Comparison of ENCODE assay signal across 17 cellular contexts in genomic region chr14:104742586-104743455, GRCh38.
"Had no signal": no experiment of that assay in that cellular context is flagged by ENCODE, and none has a peak within 500 bp of the region (broad histone marks: within the 10 kb centered on the region; RNA-seq: fewer than 3 reads in every experiment).

No MANE protein-coding gene starts in this region.

- H3K27ac ChIP-seq: cardiac muscle cell, lower lobe of right lung, neutrophil had no signal

- H3K9ac ChIP-seq: SK-N-SH had no signal

- FAIRE-seq: colon had no signal

- H3K4me1 ChIP-seq: lower lobe of right lung had no signal

- DNase-seq: activated CD4-positive, alpha-beta memory T cell treated with anti-CD3 and anti-CD28 coated beads for 36 hours; activated CD4-positive, alpha-beta T cell treated with anti-CD3 and anti-CD28 coated beads for 36 hours; activated naive CD4-positive, alpha-beta T cell treated with anti-CD3 and anti-CD28 coated beads, Interleukin-2, amount 10 ng/mL, durations not matched to agents 7 days and 5 days; activated T-cell treated with anti-CD3 and anti-CD28 coated beads, Interleukin-2, amount 50 U/mL, for 24 hours; kidney glomerular epithelial cell; lower lobe of right lung; midbrain; SK-N-SH; stimulated activated naive CD8-positive, alpha-beta T cell treated with anti-CD3 and anti-CD28 coated beads, Interleukin-15, amount 100 ng/mL, for 72 hours; T-helper 1 cell; T1000 had no signal

- H3K4me3 ChIP-seq: cardiac muscle cell, lower lobe of right lung, smooth muscle cell, thoracic aorta had no signal

- H3K9me3 ChIP-seq: lower lobe of right lung, neutrophil, SK-N-SH, thoracic aorta had no signal

- H3K4me2 ChIP-seq: SK-N-SH, smooth muscle cell had no signal

- H3K27me3 ChIP-seq: cardiac muscle cell, neutrophil had no signal

- H3K36me3 ChIP-seq: lower lobe of right lung, neutrophil had no signal

- ATAC-seq: activated CD4-positive, alpha-beta T cell treated with anti-CD3 and anti-CD28 coated beads for 36 hours; esophagus mucosa had no signal
